In the genomic region with DNA sequence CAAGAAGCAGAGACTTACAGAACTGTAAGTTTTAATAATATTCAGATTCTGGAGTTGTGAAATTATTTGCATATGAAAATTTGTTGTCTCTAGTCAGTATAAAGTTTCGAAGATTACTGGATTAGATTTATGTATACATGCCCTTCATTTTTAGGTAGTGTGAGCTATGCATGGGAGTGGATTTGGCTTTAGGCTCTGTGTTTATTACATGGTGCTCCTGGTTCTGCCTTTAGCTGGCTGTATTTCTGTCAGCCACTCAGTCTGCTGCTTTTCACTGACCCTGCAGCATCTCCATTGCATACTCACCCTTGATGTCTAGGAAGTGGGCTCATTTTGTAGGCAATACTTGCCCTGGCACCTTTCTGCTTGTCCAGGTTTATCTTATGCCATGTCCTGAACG, we compare ENCODE assay signal across 1 cellular context.
TF ChIP-seq lines count a peak whose summit lies in the region.

No MANE protein-coding gene starts in this region.

TF ChIP-seq in HepG2, 621 proteins besides CTCF, POLR2A, EP300 and RAD21 (continued from another document):
- TF ChIP-seq, protein P1, sequence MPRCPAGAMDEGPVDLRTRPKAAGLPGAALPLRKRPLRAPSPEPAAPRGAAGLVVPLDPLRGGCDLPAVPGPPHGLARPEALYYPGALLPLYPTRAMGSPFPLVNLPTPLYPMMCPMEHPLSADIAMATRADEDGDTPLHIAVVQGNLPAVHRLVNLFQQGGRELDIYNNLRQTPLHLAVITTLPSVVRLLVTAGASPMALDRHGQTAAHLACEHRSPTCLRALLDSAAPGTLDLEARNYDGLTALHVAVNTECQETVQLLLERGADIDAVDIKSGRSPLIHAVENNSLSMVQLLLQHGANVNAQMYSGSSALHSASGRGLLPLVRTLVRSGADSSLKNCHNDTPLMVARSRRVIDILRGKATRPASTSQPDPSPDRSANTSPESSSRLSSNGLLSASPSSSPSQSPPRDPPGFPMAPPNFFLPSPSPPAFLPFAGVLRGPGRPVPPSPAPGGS (CRISPR knock-in tag; IDR thresholded peaks at IDR 0.05) = no peak
- TF ChIP-seq SNAPC4 (CRISPR knock-in tag; IDR thresholded peaks at IDR 0.05) = no peak
